In the genomic region with DNA sequence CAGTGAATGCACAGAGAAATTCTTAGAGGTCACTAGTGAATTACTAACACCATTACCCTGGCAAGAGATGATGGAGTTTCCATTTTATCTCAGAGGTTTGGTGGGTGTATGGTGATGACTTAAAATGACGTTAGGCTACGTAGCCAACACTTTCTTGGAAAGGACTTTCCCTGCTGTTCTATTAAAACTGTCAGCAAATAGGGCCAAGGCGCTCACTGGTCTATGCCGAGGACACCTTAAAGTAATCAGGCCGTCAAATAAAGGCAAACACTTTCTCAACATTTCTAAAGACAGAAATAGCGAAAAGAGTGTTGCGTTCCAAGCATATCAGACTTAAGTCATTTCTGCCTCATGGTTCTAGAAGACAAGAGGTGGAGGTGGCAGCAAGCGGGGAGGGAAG, we compare ENCODE assay signal across 10 cellular contexts.
"Had no signal": no experiment of that assay in that cellular context is flagged by ENCODE, and none has a peak within 500 bp of the region (broad histone marks: within the 10 kb centered on the region; RNA-seq: fewer than 3 reads in every experiment).

No MANE protein-coding gene starts in this region.

- H3K9me3 ChIP-seq: SJCRH30, tibial nerve had no signal

- H3K36me3 ChIP-seq: SJCRH30, tibial nerve had no signal

- H3K27me3 ChIP-seq: dorsolateral prefrontal cortex, SJCRH30, tibial nerve had no signal

- H3K4me3 ChIP-seq: dorsolateral prefrontal cortex, SJCRH30, tibial nerve had no signal

- H3K4me1 ChIP-seq: SJCRH30 had no signal

- DNase-seq: activated CD4-positive, alpha-beta T cell treated with anti-CD3 and anti-CD28 coated beads, Interleukin-2, amount 10 ng/mL, durations not matched to agents 7 days and 5 days; activated CD4-positive, CD25-positive, alpha-beta regulatory T cell; activated naive CD8-positive, alpha-beta T cell treated with anti-CD3 and anti-CD28 coated beads, Interleukin-2, amount 10 ng/mL, durations not matched to agents 7 days and 5 days; dorsolateral prefrontal cortex; erythroblast; glutamatergic neuron; SJCRH30; stimulated activated CD4-positive, alpha-beta T cell treated with anti-CD3 and anti-CD28 coated beads, Interleukin-2, amount 100 ng/mL, for 48 hours; SW 1271 had no signal

- H3K27ac ChIP-seq: dorsolateral prefrontal cortex, SJCRH30, tibial nerve had no signal
